8 cellular contexts compared by ENCODE assay signal in genomic region chr15:45521596-45522167, GRCh38. TPM values are rescaled to one million over a fixed set of nuclear protein-coding genes. Genes with fewer than 3 reads are reported as not detected.
DNase-seq lines count a peak whose midpoint lies in the region; ATAC-seq and FAIRE-seq lines count a peak whose summit lies in the region.

No MANE protein-coding gene starts in this region.

- no peaks in the 10 kb centered on the region for H3K27me3 Mint-ChIP-seq in stimulated activated naive B cell treated with anti-CD40 and anti-IgM and Interleukin-4, amounts not matched to agents 10 μg/mL and 1 μg/mL and 100 μg/mL, for 72 hours

- peak overlapping the region; percentile 95 for H3K27ac Mint-ChIP-seq in stimulated activated naive B cell treated with anti-CD40 and anti-IgM and Interleukin-4, amounts not matched to agents 10 μg/mL and 1 μg/mL and 100 μg/mL, for 72 hours

- peak overlapping the region; percentile 95 for H3K4me3 Mint-ChIP-seq in stimulated activated naive B cell treated with anti-CD40 and anti-IgM and Interleukin-4, amounts not matched to agents 10 μg/mL and 1 μg/mL and 100 μg/mL, for 72 hours

- H3K36me3 ChIP-seq in KOPT-K1 (ENCODE audit: insufficient read depth, low read length) (no peaks in the 10 kb centered on the region), iPS-20b (ENCODE audit: insufficient read depth, low read depth, low read length) (no peaks in the 10 kb centered on the region)

- DNase-seq in A172 (ENCODE audit: low spot score) (peak; percentile 4), GM18507 (ENCODE audit: extremely low spot score, insufficient read length, low read depth) (no peak), amniotic epithelial cell (ENCODE audit: low read depth) (peak; percentile 6), SHP77 treated with DMSO at 0.1 percent for 48 hours (lab: John Stamatoyannopoulos, UW) (no peak), NCI-H1048 (lab: John Stamatoyannopoulos, UW) (no peak)
- no peak for DNase-seq in stimulated activated naive B cell treated with anti-CD40 and anti-IgM and Interleukin-4, amounts not matched to agents 10 μg/mL and 1 μg/mL and 100 μg/mL, for 72 hours

- peak; percentile 75 for FAIRE-seq in GM18507 (lab: Jason Lieb, UNC)

- peaks cover 25 to 39% of the 10 kb centered on the region in 2 donors for H3K36me3 Mint-ChIP-seq in stimulated activated naive B cell treated with anti-CD40 and anti-IgM and Interleukin-4, amounts not matched to agents 10 μg/mL and 1 μg/mL and 100 μg/mL, for 72 hours

- H3K9me3 ChIP-seq in KOPT-K1 (ENCODE audit: insufficient read depth, low read length, poor library complexity, severe bottlenecking) (no peaks in the 10 kb centered on the region), iPS-20b (ENCODE audit: insufficient read depth, low read depth, low read length) (no peaks in the 10 kb centered on the region)

- peak overlapping the region; percentile 19 for H3K27ac ChIP-seq in KOPT-K1 (ENCODE audit: low read depth, low read length, poor library complexity, severe bottlenecking)
- no peak overlapping the region for H3K27ac ChIP-seq in iPS-20b (ENCODE audit: low read length)

- peaks cover 0 to 1% of the 10 kb centered on the region in 2 donors for H3K9me3 Mint-ChIP-seq in stimulated activated naive B cell treated with anti-CD40 and anti-IgM and Interleukin-4, amounts not matched to agents 10 μg/mL and 1 μg/mL and 100 μg/mL, for 72 hours

- peaks cover 30 to 48% of the 10 kb centered on the region in 2 donors for H3K4me1 Mint-ChIP-seq in stimulated activated naive B cell treated with anti-CD40 and anti-IgM and Interleukin-4, amounts not matched to agents 10 μg/mL and 1 μg/mL and 100 μg/mL, for 72 hours

- peak overlapping the region; percentile 64 for H3K4me3 ChIP-seq in iPS-20b (ENCODE audit: low read length)

- peaks cover 84% of the 10 kb centered on the region for H3K27me3 ChIP-seq in iPS-20b (ENCODE audit: insufficient read depth, low read length)

- no peak overlapping the region for H3K9ac ChIP-seq in iPS-20b (ENCODE audit: low read depth, low read length)

- ATAC-seq in stimulated activated naive B cell treated with anti-CD40 and anti-IgM and Interleukin-4, amounts not matched to agents 10 μg/mL and 1 μg/mL and 100 μg/mL, for 72 hours (replicated peaks) = peak; percentile 38 to 41

- no peaks in the 10 kb centered on the region for H3K4me1 ChIP-seq in iPS-20b (ENCODE audit: insufficient read depth, low read length)

RNA-seq across cellular contexts. Expression of gene SLC30A4, which starts 0.9 kb away (rescaled TPM):
- 4.7 and 5.5 TPM in 2 replicates for total RNA-seq in A172 (2014; rRNA removed; shearing (Covaris generic))

Comparison
In these comparisons a context has a peak if more than half of its experiments do, and no peak if none do; other contexts are left out.
1. DNase-seq: peak in A172 (single experiment) and amniotic epithelial cell (single experiment); none in GM18507 (single experiment), stimulated activated naive B cell treated with anti-CD40 and anti-IgM and Interleukin-4, amounts not matched to agents 10 μg/mL and 1 μg/mL and 100 μg/mL, for 72 hours (single experiment), SHP77 treated with DMSO at 0.1 percent for 48 hours (single experiment) and NCI-H1048 (single experiment).